Comparison of ENCODE assay signal across 1 cellular context in the genomic region with DNA sequence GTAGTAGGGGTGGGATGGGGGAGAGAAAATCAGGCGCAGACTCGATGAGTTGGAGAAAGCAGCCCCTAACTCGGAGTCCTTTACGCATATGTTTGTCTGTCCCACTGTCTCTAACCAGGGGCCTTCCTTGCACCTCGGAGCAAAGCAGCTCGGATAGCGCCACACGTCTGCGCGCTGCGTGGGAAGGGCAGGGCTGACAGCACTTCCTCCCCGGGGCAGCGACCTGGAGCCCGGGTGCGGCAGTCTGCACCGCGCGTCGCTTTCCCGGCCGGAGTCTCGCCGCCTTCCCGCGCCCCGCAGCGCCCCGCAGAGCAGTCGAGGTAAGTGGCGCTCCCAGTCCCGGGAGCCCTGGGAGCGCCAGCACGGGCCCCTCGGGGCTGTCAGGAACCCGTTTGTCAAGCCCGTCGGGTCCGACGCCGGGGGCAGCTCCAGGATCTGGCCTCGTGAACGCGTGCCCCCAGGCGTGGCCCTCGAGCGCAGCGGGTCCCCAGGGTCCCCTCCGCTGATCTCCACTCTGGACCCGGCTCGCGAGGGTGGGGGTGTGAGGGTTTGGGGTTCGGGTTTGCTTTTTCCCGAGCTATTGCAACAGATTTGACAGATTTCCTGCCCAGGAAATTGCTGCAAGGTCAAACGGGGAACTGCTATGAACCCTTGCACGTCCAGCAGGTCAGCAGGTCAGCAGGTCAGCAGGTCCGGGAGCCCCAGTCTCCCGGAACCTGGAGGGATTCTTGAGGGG.
TF ChIP-seq lines count a peak whose summit lies in the region.

No MANE protein-coding gene starts in this region.

TF ChIP-seq in GM12878, 131 proteins besides CTCF, POLR2A, EP300 and RAD21 (continued from another document and continues in another):
- TF ChIP-seq NFYA (IDR thresholded peaks at IDR 0.05; ENCODE audit: borderline replicate concordance, low read depth, low read length) (no peak), RUNX3 (IDR thresholded peaks at IDR 0.05; ENCODE audit: low read length) (no peak), YY1 (IDR thresholded peaks at IDR 0.05; ENCODE audit: low read depth, low read length) (peak; percentile 39; the same call in 1 of the 2 replicates), FOXM1 (IDR thresholded peaks at IDR 0.05; ENCODE audit: low read depth, low read length) (no peak), HCFC1 (IDR thresholded peaks at IDR 0.05; ENCODE audit: low read length) (no peak), MYB (IDR thresholded peaks at IDR 0.05; ENCODE audit: borderline replicate concordance, low read depth, low read length) (no peak), ZNF24 (IDR thresholded peaks at IDR 0.05) (no peak), EGR1 (IDR thresholded peaks at IDR 0.05; ENCODE audit: borderline replicate concordance in 1 of 2, low read depth in 2 of 2, low read length in 2 of 2) (peak in 1 of 2 experiments; percentile 23; a peak in 1 of 3 replicates), ZZZ3 (IDR thresholded peaks at IDR 0.05; ENCODE audit: control insufficient read depth, insufficient read length, low read depth) (no peak), ZNF384 (IDR thresholded peaks at IDR 0.05; ENCODE audit: borderline replicate concordance, low read depth, low read length) (no peak), YBX1 (IDR thresholded peaks at IDR 0.05) (no peak), ZNF274 (IDR thresholded peaks at IDR 0.05; ENCODE audit: insufficient read depth, insufficient read length) (no peak), SMAD1 (IDR thresholded peaks at IDR 0.05; ENCODE audit: low read depth, partially characterized antibody) (no peak), TCF7 (IDR thresholded peaks at IDR 0.05; ENCODE audit: borderline replicate concordance) (no peak), ETV6 (conservative IDR thresholded peaks at IDR 0.05 in 1 of 2, IDR thresholded peaks at IDR 0.05 in 1 of 2; ENCODE audit: borderline replicate concordance in 1 of 2, low read depth in 1 of 2) (no peak), BRCA1 (IDR thresholded peaks at IDR 0.05; ENCODE audit: low read depth, low read length) (no peak), NFIC (IDR thresholded peaks at IDR 0.05; ENCODE audit: low read depth, low read length) (no peak), JUNB (IDR thresholded peaks at IDR 0.05) (no peak), KAT2A (conservative IDR thresholded peaks at IDR 0.05; ENCODE audit: control insufficient read depth, low read depth, low read length) (no peak), RELA (IDR thresholded peaks at IDR 0.05; ENCODE audit: borderline replicate concordance, partially characterized antibody) (no peak), NR2F1 (conservative IDR thresholded peaks at IDR 0.05) (peak; percentile 89), CBFB (IDR thresholded peaks at IDR 0.05; ENCODE audit: low read depth) (no peak), IKZF1 (conservative IDR thresholded peaks at IDR 0.05) (peak; percentile 73), LARP7 (IDR thresholded peaks at IDR 0.05) (peak; percentile 80), PML (IDR thresholded peaks at IDR 0.05; ENCODE audit: low read length) (no peak), POLR2AphosphoS2 (IDR thresholded peaks at IDR 0.05; ENCODE audit: low read depth, low read length) (peak; percentile 43; the same call in 1 of the 2 replicates), DPF2 (IDR thresholded peaks at IDR 0.05) (peak; percentile 33)
- TF ChIP-seq, protein P1, sequence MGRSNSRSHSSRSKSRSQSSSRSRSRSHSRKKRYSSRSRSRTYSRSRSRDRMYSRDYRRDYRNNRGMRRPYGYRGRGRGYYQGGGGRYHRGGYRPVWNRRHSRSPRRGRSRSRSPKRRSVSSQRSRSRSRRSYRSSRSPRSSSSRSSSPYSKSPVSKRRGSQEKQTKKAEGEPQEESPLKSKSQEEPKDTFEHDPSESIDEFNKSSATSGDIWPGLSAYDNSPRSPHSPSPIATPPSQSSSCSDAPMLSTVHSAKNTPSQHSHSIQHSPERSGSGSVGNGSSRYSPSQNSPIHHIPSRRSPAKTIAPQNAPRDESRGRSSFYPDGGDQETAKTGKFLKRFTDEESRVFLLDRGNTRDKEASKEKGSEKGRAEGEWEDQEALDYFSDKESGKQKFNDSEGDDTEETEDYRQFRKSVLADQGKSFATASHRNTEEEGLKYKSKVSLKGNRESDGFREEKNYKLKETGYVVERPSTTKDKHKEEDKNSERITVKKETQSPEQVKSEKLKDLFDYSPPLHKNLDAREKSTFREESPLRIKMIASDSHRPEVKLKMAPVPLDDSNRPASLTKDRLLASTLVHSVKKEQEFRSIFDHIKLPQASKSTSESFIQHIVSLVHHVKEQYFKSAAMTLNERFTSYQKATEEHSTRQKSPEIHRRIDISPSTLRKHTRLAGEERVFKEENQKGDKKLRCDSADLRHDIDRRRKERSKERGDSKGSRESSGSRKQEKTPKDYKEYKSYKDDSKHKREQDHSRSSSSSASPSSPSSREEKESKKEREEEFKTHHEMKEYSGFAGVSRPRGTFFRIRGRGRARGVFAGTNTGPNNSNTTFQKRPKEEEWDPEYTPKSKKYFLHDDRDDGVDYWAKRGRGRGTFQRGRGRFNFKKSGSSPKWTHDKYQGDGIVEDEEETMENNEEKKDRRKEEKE (IDR thresholded peaks at IDR 0.05): no peak
- TF ChIP-seq, protein P2, sequence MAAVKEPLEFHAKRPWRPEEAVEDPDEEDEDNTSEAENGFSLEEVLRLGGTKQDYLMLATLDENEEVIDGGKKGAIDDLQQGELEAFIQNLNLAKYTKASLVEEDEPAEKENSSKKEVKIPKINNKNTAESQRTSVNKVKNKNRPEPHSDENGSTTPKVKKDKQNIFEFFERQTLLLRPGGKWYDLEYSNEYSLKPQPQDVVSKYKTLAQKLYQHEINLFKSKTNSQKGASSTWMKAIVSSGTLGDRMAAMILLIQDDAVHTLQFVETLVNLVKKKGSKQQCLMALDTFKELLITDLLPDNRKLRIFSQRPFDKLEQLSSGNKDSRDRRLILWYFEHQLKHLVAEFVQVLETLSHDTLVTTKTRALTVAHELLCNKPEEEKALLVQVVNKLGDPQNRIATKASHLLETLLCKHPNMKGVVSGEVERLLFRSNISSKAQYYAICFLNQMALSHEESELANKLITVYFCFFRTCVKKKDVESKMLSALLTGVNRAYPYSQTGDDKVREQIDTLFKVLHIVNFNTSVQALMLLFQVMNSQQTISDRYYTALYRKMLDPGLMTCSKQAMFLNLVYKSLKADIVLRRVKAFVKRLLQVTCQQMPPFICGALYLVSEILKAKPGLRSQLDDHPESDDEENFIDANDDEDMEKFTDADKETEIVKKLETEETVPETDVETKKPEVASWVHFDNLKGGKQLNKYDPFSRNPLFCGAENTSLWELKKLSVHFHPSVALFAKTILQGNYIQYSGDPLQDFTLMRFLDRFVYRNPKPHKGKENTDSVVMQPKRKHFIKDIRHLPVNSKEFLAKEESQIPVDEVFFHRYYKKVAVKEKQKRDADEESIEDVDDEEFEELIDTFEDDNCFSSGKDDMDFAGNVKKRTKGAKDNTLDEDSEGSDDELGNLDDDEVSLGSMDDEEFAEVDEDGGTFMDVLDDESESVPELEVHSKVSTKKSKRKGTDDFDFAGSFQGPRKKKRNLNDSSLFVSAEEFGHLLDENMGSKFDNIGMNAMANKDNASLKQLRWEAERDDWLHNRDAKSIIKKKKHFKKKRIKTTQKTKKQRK (IDR thresholded peaks at IDR 0.05; ENCODE audit: low read depth, low read length): no peak
- TF ChIP-seq, protein P3, sequence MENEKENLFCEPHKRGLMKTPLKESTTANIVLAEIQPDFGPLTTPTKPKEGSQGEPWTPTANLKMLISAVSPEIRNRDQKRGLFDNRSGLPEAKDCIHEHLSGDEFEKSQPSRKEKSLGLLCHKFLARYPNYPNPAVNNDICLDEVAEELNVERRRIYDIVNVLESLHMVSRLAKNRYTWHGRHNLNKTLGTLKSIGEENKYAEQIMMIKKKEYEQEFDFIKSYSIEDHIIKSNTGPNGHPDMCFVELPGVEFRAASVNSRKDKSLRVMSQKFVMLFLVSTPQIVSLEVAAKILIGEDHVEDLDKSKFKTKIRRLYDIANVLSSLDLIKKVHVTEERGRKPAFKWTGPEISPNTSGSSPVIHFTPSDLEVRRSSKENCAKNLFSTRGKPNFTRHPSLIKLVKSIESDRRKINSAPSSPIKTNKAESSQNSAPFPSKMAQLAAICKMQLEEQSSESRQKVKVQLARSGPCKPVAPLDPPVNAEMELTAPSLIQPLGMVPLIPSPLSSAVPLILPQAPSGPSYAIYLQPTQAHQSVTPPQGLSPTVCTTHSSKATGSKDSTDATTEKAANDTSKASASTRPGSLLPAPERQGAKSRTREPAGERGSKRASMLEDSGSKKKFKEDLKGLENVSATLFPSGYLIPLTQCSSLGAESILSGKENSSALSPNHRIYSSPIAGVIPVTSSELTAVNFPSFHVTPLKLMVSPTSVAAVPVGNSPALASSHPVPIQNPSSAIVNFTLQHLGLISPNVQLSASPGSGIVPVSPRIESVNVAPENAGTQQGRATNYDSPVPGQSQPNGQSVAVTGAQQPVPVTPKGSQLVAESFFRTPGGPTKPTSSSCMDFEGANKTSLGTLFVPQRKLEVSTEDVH (IDR thresholded peaks at IDR 0.05; ENCODE audit: low read depth, partially characterized antibody): no peak
- TF ChIP-seq, protein P4, sequence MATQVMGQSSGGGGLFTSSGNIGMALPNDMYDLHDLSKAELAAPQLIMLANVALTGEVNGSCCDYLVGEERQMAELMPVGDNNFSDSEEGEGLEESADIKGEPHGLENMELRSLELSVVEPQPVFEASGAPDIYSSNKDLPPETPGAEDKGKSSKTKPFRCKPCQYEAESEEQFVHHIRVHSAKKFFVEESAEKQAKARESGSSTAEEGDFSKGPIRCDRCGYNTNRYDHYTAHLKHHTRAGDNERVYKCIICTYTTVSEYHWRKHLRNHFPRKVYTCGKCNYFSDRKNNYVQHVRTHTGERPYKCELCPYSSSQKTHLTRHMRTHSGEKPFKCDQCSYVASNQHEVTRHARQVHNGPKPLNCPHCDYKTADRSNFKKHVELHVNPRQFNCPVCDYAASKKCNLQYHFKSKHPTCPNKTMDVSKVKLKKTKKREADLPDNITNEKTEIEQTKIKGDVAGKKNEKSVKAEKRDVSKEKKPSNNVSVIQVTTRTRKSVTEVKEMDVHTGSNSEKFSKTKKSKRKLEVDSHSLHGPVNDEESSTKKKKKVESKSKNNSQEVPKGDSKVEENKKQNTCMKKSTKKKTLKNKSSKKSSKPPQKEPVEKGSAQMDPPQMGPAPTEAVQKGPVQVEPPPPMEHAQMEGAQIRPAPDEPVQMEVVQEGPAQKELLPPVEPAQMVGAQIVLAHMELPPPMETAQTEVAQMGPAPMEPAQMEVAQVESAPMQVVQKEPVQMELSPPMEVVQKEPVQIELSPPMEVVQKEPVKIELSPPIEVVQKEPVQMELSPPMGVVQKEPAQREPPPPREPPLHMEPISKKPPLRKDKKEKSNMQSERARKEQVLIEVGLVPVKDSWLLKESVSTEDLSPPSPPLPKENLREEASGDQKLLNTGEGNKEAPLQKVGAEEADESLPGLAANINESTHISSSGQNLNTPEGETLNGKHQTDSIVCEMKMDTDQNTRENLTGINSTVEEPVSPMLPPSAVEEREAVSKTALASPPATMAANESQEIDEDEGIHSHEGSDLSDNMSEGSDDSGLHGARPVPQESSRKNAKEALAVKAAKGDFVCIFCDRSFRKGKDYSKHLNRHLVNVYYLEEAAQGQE (IDR thresholded peaks at IDR 0.05; ENCODE audit: low read depth, low read length): no peak
- TF ChIP-seq, protein P5, sequence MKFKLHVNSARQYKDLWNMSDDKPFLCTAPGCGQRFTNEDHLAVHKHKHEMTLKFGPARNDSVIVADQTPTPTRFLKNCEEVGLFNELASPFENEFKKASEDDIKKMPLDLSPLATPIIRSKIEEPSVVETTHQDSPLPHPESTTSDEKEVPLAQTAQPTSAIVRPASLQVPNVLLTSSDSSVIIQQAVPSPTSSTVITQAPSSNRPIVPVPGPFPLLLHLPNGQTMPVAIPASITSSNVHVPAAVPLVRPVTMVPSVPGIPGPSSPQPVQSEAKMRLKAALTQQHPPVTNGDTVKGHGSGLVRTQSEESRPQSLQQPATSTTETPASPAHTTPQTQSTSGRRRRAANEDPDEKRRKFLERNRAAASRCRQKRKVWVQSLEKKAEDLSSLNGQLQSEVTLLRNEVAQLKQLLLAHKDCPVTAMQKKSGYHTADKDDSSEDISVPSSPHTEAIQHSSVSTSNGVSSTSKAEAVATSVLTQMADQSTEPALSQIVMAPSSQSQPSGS (IDR thresholded peaks at IDR 0.05; ENCODE audit: low read length): no peak
- TF ChIP-seq, protein P6, sequence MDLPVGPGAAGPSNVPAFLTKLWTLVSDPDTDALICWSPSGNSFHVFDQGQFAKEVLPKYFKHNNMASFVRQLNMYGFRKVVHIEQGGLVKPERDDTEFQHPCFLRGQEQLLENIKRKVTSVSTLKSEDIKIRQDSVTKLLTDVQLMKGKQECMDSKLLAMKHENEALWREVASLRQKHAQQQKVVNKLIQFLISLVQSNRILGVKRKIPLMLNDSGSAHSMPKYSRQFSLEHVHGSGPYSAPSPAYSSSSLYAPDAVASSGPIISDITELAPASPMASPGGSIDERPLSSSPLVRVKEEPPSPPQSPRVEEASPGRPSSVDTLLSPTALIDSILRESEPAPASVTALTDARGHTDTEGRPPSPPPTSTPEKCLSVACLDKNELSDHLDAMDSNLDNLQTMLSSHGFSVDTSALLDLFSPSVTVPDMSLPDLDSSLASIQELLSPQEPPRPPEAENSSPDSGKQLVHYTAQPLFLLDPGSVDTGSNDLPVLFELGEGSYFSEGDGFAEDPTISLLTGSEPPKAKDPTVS (IDR thresholded peaks at IDR 0.05; ENCODE audit: low read depth, low read length): no peak
- TF ChIP-seq, protein P7, sequence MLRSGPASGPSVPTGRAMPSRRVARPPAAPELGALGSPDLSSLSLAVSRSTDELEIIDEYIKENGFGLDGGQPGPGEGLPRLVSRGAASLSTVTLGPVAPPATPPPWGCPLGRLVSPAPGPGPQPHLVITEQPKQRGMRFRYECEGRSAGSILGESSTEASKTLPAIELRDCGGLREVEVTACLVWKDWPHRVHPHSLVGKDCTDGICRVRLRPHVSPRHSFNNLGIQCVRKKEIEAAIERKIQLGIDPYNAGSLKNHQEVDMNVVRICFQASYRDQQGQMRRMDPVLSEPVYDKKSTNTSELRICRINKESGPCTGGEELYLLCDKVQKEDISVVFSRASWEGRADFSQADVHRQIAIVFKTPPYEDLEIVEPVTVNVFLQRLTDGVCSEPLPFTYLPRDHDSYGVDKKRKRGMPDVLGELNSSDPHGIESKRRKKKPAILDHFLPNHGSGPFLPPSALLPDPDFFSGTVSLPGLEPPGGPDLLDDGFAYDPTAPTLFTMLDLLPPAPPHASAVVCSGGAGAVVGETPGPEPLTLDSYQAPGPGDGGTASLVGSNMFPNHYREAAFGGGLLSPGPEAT (IDR thresholded peaks at IDR 0.05; ENCODE audit: low read depth): no peak
- TF ChIP-seq, protein P8, sequence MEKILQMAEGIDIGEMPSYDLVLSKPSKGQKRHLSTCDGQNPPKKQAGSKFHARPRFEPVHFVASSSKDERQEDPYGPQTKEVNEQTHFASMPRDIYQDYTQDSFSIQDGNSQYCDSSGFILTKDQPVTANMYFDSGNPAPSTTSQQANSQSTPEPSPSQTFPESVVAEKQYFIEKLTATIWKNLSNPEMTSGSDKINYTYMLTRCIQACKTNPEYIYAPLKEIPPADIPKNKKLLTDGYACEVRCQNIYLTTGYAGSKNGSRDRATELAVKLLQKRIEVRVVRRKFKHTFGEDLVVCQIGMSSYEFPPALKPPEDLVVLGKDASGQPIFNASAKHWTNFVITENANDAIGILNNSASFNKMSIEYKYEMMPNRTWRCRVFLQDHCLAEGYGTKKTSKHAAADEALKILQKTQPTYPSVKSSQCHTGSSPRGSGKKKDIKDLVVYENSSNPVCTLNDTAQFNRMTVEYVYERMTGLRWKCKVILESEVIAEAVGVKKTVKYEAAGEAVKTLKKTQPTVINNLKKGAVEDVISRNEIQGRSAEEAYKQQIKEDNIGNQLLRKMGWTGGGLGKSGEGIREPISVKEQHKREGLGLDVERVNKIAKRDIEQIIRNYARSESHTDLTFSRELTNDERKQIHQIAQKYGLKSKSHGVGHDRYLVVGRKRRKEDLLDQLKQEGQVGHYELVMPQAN (conservative IDR thresholded peaks at IDR 0.05): peak; percentile 69
